ENCODE assay signal across 15 cellular contexts in genomic region chr10:77351386-77351785, GRCh38.
DNase-seq lines count a peak whose midpoint lies in the region; ATAC-seq, FAIRE-seq and TF ChIP-seq lines count a peak whose summit lies in the region.
"Had no signal": no experiment of that assay in that cellular context is flagged by ENCODE, and none has a peak within 500 bp of the region (broad histone marks: within the 10 kb centered on the region; RNA-seq: fewer than 3 reads in every experiment).

No MANE protein-coding gene starts in this region.

- BruUV-seq in Panc1 (replicated peaks; lab: Mats Ljungman, UMichigan) = no TSS peak
- BruUV-seq in endothelial cell of umbilical vein (replicated peaks; lab: Mats Ljungman, UMichigan) = no TSS peak

- H3K27me3 ChIP-seq in Panc1 (ENCODE audit: control insufficient read depth, insufficient read depth, low read length) (no peaks in the 10 kb centered on the region), endothelial cell of umbilical vein (ENCODE audit: control insufficient read depth in 2 of 2, insufficient read depth in 2 of 2, low read length in 2 of 2) (no peaks in the 10 kb centered on the region), pancreas (no peaks in the 10 kb centered on the region), prostate gland (replicated peaks; ENCODE audit: insufficient read depth) (no peaks in the 10 kb centered on the region), esophagus squamous epithelium (peaks cover 0 to 3% (median 0%) of the 10 kb centered on the region in 4 donors)
- H3K27me3 ChIP-seq: testis had no signal

- intact Hi-C loops in Panc1 (cut with micrococcal nuclease; ENCODE audit: unreplicated experiment) (no loop called here), endothelial cell of umbilical vein (cut with micrococcal nuclease) (no loop called here), pancreas (cut with DNase I) (no loop called here), prostate gland (cut with DNase I) (no loop called here), esophagus squamous epithelium (cut with DNase I) (no loop called here)

- H3K4me3 ChIP-seq in Panc1 (ENCODE audit: low read depth in 2 of 2, low read length in 2 of 2) (no peak overlapping the region), endothelial cell of umbilical vein (replicated peaks in 1 of 3; ENCODE audit: insufficient read depth in 1 of 3, low read depth in 1 of 3, low read length in 3 of 3) (no peak overlapping the region), pancreas (no peak overlapping the region), prostate gland (no peak overlapping the region), esophagus squamous epithelium (no peak overlapping the region)
- H3K4me3 ChIP-seq: testis had no signal

- H3K36me3 ChIP-seq in Panc1 (ENCODE audit: control insufficient read depth, insufficient read depth, low read length) (no peaks in the 10 kb centered on the region), endothelial cell of umbilical vein (ENCODE audit: control insufficient read depth in 2 of 2, extremely low read depth in 1 of 2, insufficient read depth in 2 of 2, low read length in 2 of 2) (no peaks in the 10 kb centered on the region), pancreas (no peaks in the 10 kb centered on the region), prostate gland (no peaks in the 10 kb centered on the region), esophagus squamous epithelium (no peaks in the 10 kb centered on the region)

- H2AFZ ChIP-seq in endothelial cell of umbilical vein (ENCODE audit: low read depth, low read length) = peak overlapping the region; percentile 56

- no peak for TF ChIP-seq CTCF in Panc1 (IDR thresholded peaks at IDR 0.05)
- no peak for TF ChIP-seq CTCF in endothelial cell of umbilical vein (IDR thresholded peaks at IDR 0.05; ENCODE audit: extremely low read depth in 1 of 2, insufficient read depth in 1 of 2, low read depth in 1 of 2, low read length in 2 of 2)
- no peak for TF ChIP-seq CTCF in pancreas (IDR thresholded peaks at IDR 0.05)
- no peak for TF ChIP-seq CTCF in prostate gland (IDR thresholded peaks at IDR 0.05)
- TF ChIP-seq CTCF in esophagus squamous epithelium (IDR thresholded peaks at IDR 0.05) = no peak

- H3K9me3 ChIP-seq in Panc1 (ENCODE audit: control insufficient read depth, insufficient read depth, low read depth, low read length) = no peaks in the 10 kb centered on the region
- H3K9me3 ChIP-seq in endothelial cell of umbilical vein (replicated peaks; ENCODE audit: control insufficient read depth, insufficient read depth, low read length) = no peaks in the 10 kb centered on the region
- H3K9me3 ChIP-seq in pancreas = no peaks in the 10 kb centered on the region
- no peaks in the 10 kb centered on the region for H3K9me3 ChIP-seq in prostate gland
- no peaks in the 10 kb centered on the region for H3K9me3 ChIP-seq in esophagus squamous epithelium
- H3K9me3 ChIP-seq: Caco-2, testis had no signal

- H3K9me1 ChIP-seq in endothelial cell of umbilical vein (replicated peaks; ENCODE audit: control insufficient read depth, extremely low read depth, insufficient read depth, low read length) = no peaks in the 10 kb centered on the region

- CTCF ChIA-PET in Panc1 (lab: Charles Lee) = no interaction called here
- CTCF ChIA-PET in endothelial cell of umbilical vein (lab: Charles Lee) = interaction anchor here (0.6 to 1.8 kb wide), 3 partner anchors 23 to 41 kb away, joined by 3 to 7 read pairs (median 3); no protein-coding TSS in a partner anchor

- peak overlapping the region; percentile 60 for H3K27ac ChIP-seq in Panc1 (ENCODE audit: low read length)
- peak overlapping the region; percentile 11 for H3K27ac ChIP-seq in endothelial cell of umbilical vein (ENCODE audit: insufficient read depth, low read depth, low read length)
- no peak overlapping the region for H3K27ac ChIP-seq in pancreas
- H3K27ac ChIP-seq in prostate gland = no peak overlapping the region
- H3K27ac ChIP-seq in esophagus squamous epithelium = no peak overlapping the region
- H3K27ac ChIP-seq: epithelial cell of prostate, testis had no signal

- in situ Hi-C loops in Panc1 (cut with HindIII; ENCODE audit: low pct_unique_long_range_greater_than_20kb, low sequenced_read_pairs) = no loop called here

- no peaks in the 10 kb centered on the region for H3K79me2 ChIP-seq in endothelial cell of umbilical vein (ENCODE audit: control insufficient read depth, insufficient read depth, low read length)

- DNase-seq in EL (peak; percentile 62), Panc1 (ENCODE audit: low read depth, low spot score) (no peak), endothelial cell of umbilical vein (ENCODE audit: low read depth, low spot score) (no peak), pancreas (no peak), prostate gland (ENCODE audit: low spot score) (no peak), esophagus squamous epithelium (lab: John Stamatoyannopoulos, UW) (no peak)
- DNase-seq: activated CD4-positive, CD25-positive, alpha-beta regulatory T cell; activated T-cell treated with anti-CD3 and anti-CD28 coated beads, Interleukin-2, amount 50 U/mL, for 4 hours; Caco-2; immature natural killer cell; testis had no signal

- dilution Hi-C loops in endothelial cell of umbilical vein (cut with MboI; ENCODE audit: extremely low pct_ligation_motif_present, low sequenced_read_pairs) = no loop called here

- peak; percentile 46; the same call in 1 of the 2 replicates for ATAC-seq in Panc1
- peak in 3 of 4 donors; percentile 26 to 45 (median 36) for ATAC-seq in pancreas
- ATAC-seq in HG02870 (IDR thresholded peaks at IDR 0.05; ENCODE audit: unreplicated experiment) = no peak
- ATAC-seq in GM21360 (IDR thresholded peaks at IDR 0.05; ENCODE audit: unreplicated experiment) = no peak

- H3K4me1 ChIP-seq in Panc1 (ENCODE audit: control insufficient read depth, insufficient read depth, low read length) = peaks cover 38% of the 10 kb centered on the region
- peaks cover 11% of the 10 kb centered on the region for H3K4me1 ChIP-seq in endothelial cell of umbilical vein (ENCODE audit: control insufficient read depth, extremely low read depth, insufficient read depth, low read length)
- no peaks in the 10 kb centered on the region for H3K4me1 ChIP-seq in pancreas
- H3K4me1 ChIP-seq in prostate gland (replicated peaks) = no peaks in the 10 kb centered on the region
- H3K4me1 ChIP-seq in esophagus squamous epithelium = peaks cover 0 to 22% (median 6%) of the 10 kb centered on the region in 3 donors
- H3K4me1 ChIP-seq: testis had no signal

- FAIRE-seq in endothelial cell of umbilical vein (lab: Jason Lieb, UNC) (peak; percentile 48), pancreas (lab: Jason Lieb, UNC) (no peak)
- FAIRE-seq: GM19239 had no signal

- H3K4me2 ChIP-seq in endothelial cell of umbilical vein (ENCODE audit: insufficient read depth, low read length) = no peak overlapping the region

- POLR2A ChIA-PET in Panc1 (lab: Charles Lee) = no interaction called here
- POLR2A ChIA-PET in endothelial cell of umbilical vein (lab: Charles Lee) = interaction anchor here (0.6 kb wide), 1 partner anchor 41 kb away, joined by 3 read pairs; no protein-coding TSS in a partner anchor

- H4K20me1 ChIP-seq in endothelial cell of umbilical vein (replicated peaks; ENCODE audit: control insufficient read depth, extremely low read depth, insufficient read depth, low read length) = no peaks in the 10 kb centered on the region

- no peak for TF ChIP-seq POLR2A in endothelial cell of umbilical vein (IDR thresholded peaks at IDR 0.05; ENCODE audit: low read depth, low read length)
- no peak for TF ChIP-seq POLR2A in prostate gland (IDR thresholded peaks at IDR 0.05)
- no peak for TF ChIP-seq POLR2A in esophagus squamous epithelium (IDR thresholded peaks at IDR 0.05)

- H3K9ac ChIP-seq in endothelial cell of umbilical vein (replicated peaks; ENCODE audit: extremely low read depth, insufficient read depth, low read length) = no peak overlapping the region

TF ChIP-seq in endothelial cell of umbilical vein, 7 proteins besides CTCF, POLR2A, EP300 and RAD21:
- no peak for TF ChIP-seq POLR2AphosphoS5 (IDR thresholded peaks at IDR 0.05; ENCODE audit: insufficient read depth, low read depth, low read length)
- peak; percentile 12 for TF ChIP-seq GATA2 (IDR thresholded peaks at IDR 0.05; ENCODE audit: insufficient read depth, insufficient read length, low read depth, low read length)

Comparison
In these comparisons a context has a peak if more than half of its experiments do, and no peak if none do; other contexts are left out.
1. ATAC-seq: peak in Panc1 (single experiment) and pancreas (3 of 4); none in HG02870 (single experiment) and GM21360 (single experiment).
2. H3K27ac ChIP-seq: peak in Panc1 (single experiment) and endothelial cell of umbilical vein (single experiment); none in pancreas (0 of 4), prostate gland (0 of 2) and esophagus squamous epithelium (0 of 4).